In the genomic region with DNA sequence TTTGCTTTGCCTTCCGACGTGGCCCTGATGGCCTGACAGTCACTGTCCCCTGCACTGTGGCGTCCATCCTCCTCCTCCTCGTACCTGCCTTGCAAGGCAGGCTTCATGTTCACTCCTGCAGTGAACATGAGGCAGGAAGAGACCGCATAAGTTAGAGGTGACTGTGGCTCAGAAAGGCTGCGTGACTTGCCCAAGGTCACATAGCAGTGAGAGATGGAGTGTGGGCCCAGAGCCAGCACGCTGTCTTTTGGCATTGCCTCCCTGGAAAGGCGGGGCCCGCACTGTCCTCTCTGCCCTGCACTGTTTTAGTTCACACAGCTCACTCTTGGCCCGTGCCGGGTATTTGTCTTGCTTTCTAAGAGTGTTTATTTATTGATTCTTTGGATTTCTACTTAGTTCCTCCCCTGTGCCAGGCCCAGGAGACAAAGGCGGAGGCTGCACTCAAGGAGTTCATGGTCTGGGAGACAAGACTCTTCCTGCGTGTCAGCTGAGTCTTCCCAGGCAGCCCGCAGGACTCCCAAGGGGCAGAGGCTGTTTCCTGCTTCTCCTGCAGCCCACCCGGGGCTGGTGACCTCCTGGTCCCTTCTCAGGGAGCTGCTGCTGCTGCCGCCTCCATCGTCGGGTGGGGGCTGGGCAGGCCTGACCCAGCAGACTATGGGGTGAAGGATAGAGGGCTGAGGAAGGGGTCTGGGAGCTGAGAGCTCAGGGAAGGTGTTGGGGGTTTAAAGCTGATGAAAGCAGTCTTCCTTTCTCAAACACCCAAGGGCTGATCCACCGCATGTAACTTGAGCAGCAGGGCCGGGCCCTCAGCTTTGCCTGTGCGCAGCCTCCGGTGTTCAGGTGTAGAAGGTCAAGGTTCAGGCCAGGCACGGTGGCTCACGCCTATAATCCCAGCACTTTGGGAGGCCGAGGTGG, we compare ENCODE assay signal across 12 cellular contexts. TPM values are rescaled to one million over a fixed set of nuclear protein-coding genes. Genes with fewer than 3 reads are reported as not detected.
DNase-seq lines count a peak whose midpoint lies in the region; TF ChIP-seq lines count a peak whose summit lies in the region.
"Had no signal": no experiment of that assay in that cellular context is flagged by ENCODE, and none has a peak within 500 bp of the region (broad histone marks: within the 10 kb centered on the region; RNA-seq: fewer than 3 reads in every experiment).

No MANE protein-coding gene starts in this region.

- H3K9me3 Mint-ChIP-seq in neural crest cell, result no peaks in the 10 kb centered on the region
- H3K9me3 Mint-ChIP-seq: activated T-helper 17 cell treated with anti-CD3 and anti-CD28 coated beads, Interleukin-2, amount 50 U/mL, for 72 hours had no signal

- H3K4me1 ChIP-seq in ACC112 (ENCODE audit: control insufficient read depth, insufficient read depth, low read length, unreplicated experiment), result peaks cover 35% of the 10 kb centered on the region

- peak overlapping the region; percentile 2 for H2AFZ ChIP-seq in ACC112 (ENCODE audit: low read length, unreplicated experiment)

- DNase-seq in RPMI8226 (peak; percentile 29), foreskin fibroblast (peak; percentile 27 to 60), neural crest cell (ENCODE audit: low read depth, low spot score) (no peak), pons (ENCODE audit: low spot score) (no peak), DMS79 (lab: John Stamatoyannopoulos, UW) (no peak), ecto neural progenitor cell (ENCODE audit: low spot score) (no peak), DMS53 (lab: John Stamatoyannopoulos, UW) (no peak)
- DNase-seq: erythroblast, SW 1271 had no signal

- peaks cover 34% of the 10 kb centered on the region for H3K4me1 Mint-ChIP-seq in neural crest cell

- no peaks in the 10 kb centered on the region for H3K36me3 Mint-ChIP-seq in neural crest cell (ENCODE audit: low read depth)

- H3K27me3 Mint-ChIP-seq in neural crest cell (ENCODE audit: low read depth), result peaks cover 6% of the 10 kb centered on the region
- H3K27me3 Mint-ChIP-seq: activated T-helper 17 cell treated with anti-CD3 and anti-CD28 coated beads, Interleukin-2, amount 50 U/mL, for 72 hours had no signal

- no peaks in the 10 kb centered on the region for H3K79me2 ChIP-seq in ACC112 (ENCODE audit: control insufficient read depth, insufficient read depth, low read length, unreplicated experiment)

- no peak overlapping the region for H3K27ac Mint-ChIP-seq in neural crest cell (ENCODE audit: unreplicated experiment)

- H3K27me3 ChIP-seq in ACC112 (ENCODE audit: insufficient read depth, low read length), result no peaks in the 10 kb centered on the region

- H3K36me3 ChIP-seq in ACC112 (ENCODE audit: insufficient read depth, low read length), result no peaks in the 10 kb centered on the region

- H3K4me3 Mint-ChIP-seq in neural crest cell, result peak overlapping the region; percentile 11

- TF ChIP-seq CTCF in foreskin fibroblast (IDR thresholded peaks at IDR 0.05; ENCODE audit: low read depth, low read length) (no peak), neural crest cell (conservative IDR thresholded peaks at IDR 0.05) (no peak)

- H3K4me3 ChIP-seq in ACC112 (ENCODE audit: low read depth, low read length) (no peak overlapping the region), foreskin fibroblast (ENCODE audit: low read depth in 1 of 2, low read length in 2 of 2) (no peak overlapping the region)

- peak overlapping the region; percentile 92 for H3K27ac ChIP-seq in ACC112 (ENCODE audit: low read depth, low read length)

RNA-seq across cellular contexts. Expression of gene CYGB, which starts 12.7 kb away (rescaled TPM):
- total RNA-seq in neural crest cell, result 8.6 and 8.7 TPM in 2 replicates
- total RNA-seq: activated T-helper 17 cell treated with anti-CD3 and anti-CD28 coated beads, Interleukin-2, amount 50 U/mL, for 72 hours had no signal

RNA-seq across cellular contexts. Expression of gene PRCD, which starts 15.0 kb away (rescaled TPM):
- 0.41 and 0.75 TPM in 2 replicates for total RNA-seq in neural crest cell
- total RNA-seq: activated T-helper 17 cell treated with anti-CD3 and anti-CD28 coated beads, Interleukin-2, amount 50 U/mL, for 72 hours had no signal

RNA-seq across cellular contexts. Expression of gene RHBDF2, which starts 23.6 kb away (rescaled TPM):
- 2.0 and 3.6 TPM in 2 replicates for total RNA-seq in neural crest cell

RNA-seq across cellular contexts. Expression of gene AANAT, which starts 57.5 kb away (rescaled TPM):
- 0.39 TPM in 1 of 2 replicates, not detected in the other for total RNA-seq in neural crest cell
- total RNA-seq: activated T-helper 17 cell treated with anti-CD3 and anti-CD28 coated beads, Interleukin-2, amount 50 U/mL, for 72 hours; temporal lobe had no signal

Comparison
In these comparisons a context has a peak if more than half of its experiments do, and no peak if none do; other contexts are left out.
1. DNase-seq: peak in RPMI8226 (single experiment) and foreskin fibroblast (2 of 2); none in neural crest cell (single experiment), pons (single experiment), DMS79 (single experiment), ecto neural progenitor cell (single experiment) and DMS53 (single experiment).